Comparison of ENCODE assay signal across 8 cellular contexts in genomic region chr2:28390241-28390856, GRCh38.
DNase-seq lines count a peak whose midpoint lies in the region; ATAC-seq and FAIRE-seq lines count a peak whose summit lies in the region.

No MANE protein-coding gene starts in this region.

- ATAC-seq in GM21381 (IDR thresholded peaks at IDR 0.05; ENCODE audit: unreplicated experiment), result no peak

- H3K9me3 ChIP-seq in neuron (ENCODE audit: low read length), result no peaks in the 10 kb centered on the region

- H3K27me3 ChIP-seq in neuron (ENCODE audit: insufficient read depth, low read length), result no peaks in the 10 kb centered on the region

- peak overlapping the region; percentile 79 for H3K4me3 ChIP-seq in neuron (ENCODE audit: low read length)

- DNase-seq in GDM1 (lab: John Stamatoyannopoulos, UW) (peak; percentile 80), HTR-8/SVneo (ENCODE audit: insufficient read length, low spot score) (peak; percentile 78), SHP77 (lab: John Stamatoyannopoulos, UW) (peak; percentile 62 to 77), foreskin melanocyte (peak; percentile 57), stromal cell of bone marrow (ENCODE audit: low read depth) (peak; percentile 85)
- DNase-seq in activated naive CD4-positive, alpha-beta T cell (lab: John Stamatoyannopoulos, UW), result peak; percentile 44 to 67 (median 57)

- H3K36me3 ChIP-seq in neuron (ENCODE audit: insufficient read depth, low read length), result no peaks in the 10 kb centered on the region

- peak; percentile 57 for FAIRE-seq in HTR-8/SVneo (lab: Jason Lieb, UNC)

- H3K4me1 ChIP-seq in neuron (ENCODE audit: insufficient read depth, low read length), result peaks cover 33% of the 10 kb centered on the region

- H2AFZ ChIP-seq in neuron (ENCODE audit: low read depth, low read length), result peak overlapping the region; percentile 97
